Comparison of ENCODE assay signal across 10 cellular contexts in genomic region chr12:94768398-94769039, GRCh38.
DNase-seq lines count a peak whose midpoint lies in the region; ATAC-seq and TF ChIP-seq lines count a peak whose summit lies in the region.
"Had no signal": no experiment of that assay in that cellular context is flagged by ENCODE, and none has a peak within 500 bp of the region (broad histone marks: within the 10 kb centered on the region; RNA-seq: fewer than 3 reads in every experiment).

No MANE protein-coding gene starts in this region.

- TF ChIP-seq CTCF in omental fat pad (IDR thresholded peaks at IDR 0.05) (no peak), H9 (conservative IDR thresholded peaks at IDR 0.05) (no peak)

- H2BK12ac ChIP-seq in mesenchymal stem cell (ENCODE audit: low read length in 2 of 2) (no peak overlapping the region), H9 (ENCODE audit: insufficient read length, low read depth, low read length) (no peak overlapping the region)

- H3K9me3 ChIP-seq in effector memory CD4-positive, alpha-beta T cell (ENCODE audit: control insufficient read depth, low read length) = no peaks in the 10 kb centered on the region
- H3K9me3 ChIP-seq in mesenchymal stem cell (ENCODE audit: control insufficient read depth, low read length) = no peaks in the 10 kb centered on the region
- H3K9me3 ChIP-seq in H9 (ENCODE audit: control insufficient read depth, low read depth, low read length) = no peaks in the 10 kb centered on the region
- H3K9me3 ChIP-seq: SJSA1 had no signal

- H4K8ac ChIP-seq in mesenchymal stem cell (ENCODE audit: low read length) (no peak overlapping the region), H9 (replicated peaks; ENCODE audit: insufficient read length, low read depth, low read length) (no peak overlapping the region)

- no peak overlapping the region for H3T11ph ChIP-seq in H9 (ENCODE audit: low read length)

- no peak overlapping the region for H3K23ac ChIP-seq in mesenchymal stem cell (ENCODE audit: low read length in 2 of 2)
- no peak overlapping the region for H3K23ac ChIP-seq in H9 (ENCODE audit: insufficient read length, low read depth, low read length)

- H4K91ac ChIP-seq in mesenchymal stem cell (ENCODE audit: low read length) (no peak overlapping the region), H9 (ENCODE audit: insufficient read length, low read depth, low read length) (no peak overlapping the region)

- ATAC-seq in GM19025 (IDR thresholded peaks at IDR 0.05; ENCODE audit: low read depth, unreplicated experiment) (peak; percentile 31), HG02642 (IDR thresholded peaks at IDR 0.05; ENCODE audit: poor library complexity, unreplicated experiment) (peak; percentile 47), omental fat pad (ENCODE audit: low FRiP score) (peak; percentile 27)

- no peak overlapping the region for H3K14ac ChIP-seq in mesenchymal stem cell (ENCODE audit: low read length in 2 of 2)
- no peak overlapping the region for H3K14ac ChIP-seq in H9 (ENCODE audit: insufficient read depth, low read length)

- 79% methylated on average over 7 of the region's 7 CpGs for WGBS in mesenchymal stem cell
- no CpG with 5 or more reads among the region's 7 CpGs for WGBS in H9 (ENCODE audit: extremely low coverage, insufficient read length, low lambda C conversion rate)

- H3K4me1 Mint-ChIP-seq in IgD-negative memory B cell = peaks cover 39 to 41% (median 41%) of the 10 kb centered on the region in 3 donors
- H3K4me1 Mint-ChIP-seq in H9 = peaks cover 11 to 13% of the 10 kb centered on the region in 2 experiments

- H3K9me3 Mint-ChIP-seq in IgD-negative memory B cell (no peaks in the 10 kb centered on the region), H9 (no peaks in the 10 kb centered on the region)

- H3K4me3 Mint-ChIP-seq in IgD-negative memory B cell (peak overlapping the region; percentile 76 to 94 (median 89)), H9 (no peak overlapping the region)

- no peak overlapping the region for H2BK120ac ChIP-seq in mesenchymal stem cell (ENCODE audit: low read depth, low read length)
- H2BK120ac ChIP-seq in H9 (ENCODE audit: low read depth, low read length, poor library complexity, severe bottlenecking) = no peak overlapping the region

- H3K4me2 ChIP-seq in mesenchymal stem cell (ENCODE audit: low read length, poor library complexity, severe bottlenecking) = no peak overlapping the region
- no peak overlapping the region for H3K4me2 ChIP-seq in H9 (ENCODE audit: insufficient read depth, insufficient read length, low read length)

- H3K4ac ChIP-seq in mesenchymal stem cell (ENCODE audit: low read depth in 1 of 2, low read length in 2 of 2) (no peak overlapping the region), H9 (ENCODE audit: low read depth, low read length) (no peak overlapping the region)

- H2AK5ac ChIP-seq in mesenchymal stem cell (ENCODE audit: low read length, severe bottlenecking) (no peak overlapping the region), H9 (ENCODE audit: insufficient read length, low read length) (no peak overlapping the region)

- DNase-seq in omental fat pad (ENCODE audit: low spot score) (no peak), mesenchymal stem cell (no peak), H9 (no peak)
- DNase-seq in activated naive CD4-positive, alpha-beta T cell treated with Interleukin-2 at 50 U/mL for 16 hours = no peak
- DNase-seq in effector memory CD4-positive, alpha-beta T cell = no peak

- H2AFZ ChIP-seq in mesenchymal stem cell (ENCODE audit: low read depth, low read length) = no peak overlapping the region
- no peak overlapping the region for H2AFZ ChIP-seq in H9 (ENCODE audit: low read length)

- H3K4me3 ChIP-seq in effector memory CD4-positive, alpha-beta T cell (ENCODE audit: insufficient read depth, low read depth, low read length, poor library complexity, severe bottlenecking) = no peak overlapping the region
- no peak overlapping the region for H3K4me3 ChIP-seq in mesenchymal stem cell (ENCODE audit: insufficient read depth in 1 of 2, low read depth in 1 of 2, low read length in 2 of 2)
- H3K4me3 ChIP-seq: lung, SJSA1 had no signal

- H3K79me2 ChIP-seq in H9 (ENCODE audit: insufficient read depth, low read length) = no peaks in the 10 kb centered on the region

- no peak overlapping the region for H3K56ac ChIP-seq in H9 (ENCODE audit: insufficient read length, low read depth, low read length)

- no peaks in the 10 kb centered on the region for H4K20me1 ChIP-seq in H9 (ENCODE audit: control insufficient read depth, insufficient read depth, insufficient read length)

- H3K36me3 ChIP-seq in effector memory CD4-positive, alpha-beta T cell (ENCODE audit: control insufficient read depth, insufficient read depth, low read length) = no peaks in the 10 kb centered on the region
- H3K36me3 ChIP-seq in mesenchymal stem cell (ENCODE audit: control insufficient read depth in 1 of 2, insufficient read depth in 2 of 2, low read depth in 1 of 2, low read length in 2 of 2) = no peaks in the 10 kb centered on the region
- H3K36me3 ChIP-seq: SJSA1 had no signal

- H3K36me3 Mint-ChIP-seq in IgD-negative memory B cell = peaks cover 2% of the 10 kb centered on the region
- no peaks in the 10 kb centered on the region for H3K36me3 Mint-ChIP-seq in H9 (ENCODE audit: insufficient read depth in 1 of 3, low read depth in 3 of 3)

- no peak overlapping the region for H2BK20ac ChIP-seq in H9 (ENCODE audit: low read depth, low read length, poor library complexity, severe bottlenecking)

- H3K27ac Mint-ChIP-seq in IgD-negative memory B cell = peak overlapping the region; percentile 40 to 88 (median 47)
- peak overlapping the region in 1 of 3 experiments; percentile 10; a peak in 3 of 7 replicates for H3K27ac Mint-ChIP-seq in H9

- H2BK15ac ChIP-seq in mesenchymal stem cell (ENCODE audit: low read depth, poor library complexity, severe bottlenecking) (no peak overlapping the region), H9 (ENCODE audit: low read depth, low read length) (no peak overlapping the region)

- no peaks in the 10 kb centered on the region for H3K79me1 ChIP-seq in mesenchymal stem cell (replicated peaks; ENCODE audit: low read length, poor library complexity, severe bottlenecking)
- H3K79me1 ChIP-seq in H9 (ENCODE audit: insufficient read depth, low read depth, low read length, poor library complexity, severe bottlenecking) = no peaks in the 10 kb centered on the region

- H2BK5ac ChIP-seq in mesenchymal stem cell (ENCODE audit: low read depth, low read length, poor library complexity, severe bottlenecking) (no peak overlapping the region), H9 (ENCODE audit: insufficient read length, low read length) (no peak overlapping the region)

- no peaks in the 10 kb centered on the region for H3K4me1 ChIP-seq in effector memory CD4-positive, alpha-beta T cell (ENCODE audit: control insufficient read depth, insufficient read depth, low read length, poor library complexity, severe bottlenecking)
- peaks cover 4% of the 10 kb centered on the region for H3K4me1 ChIP-seq in mesenchymal stem cell (ENCODE audit: control insufficient read depth, insufficient read depth, low read depth, low read length)
- peaks cover 5% of the 10 kb centered on the region; the same call in 1 of the 2 replicates for H3K4me1 ChIP-seq in H9 (ENCODE audit: insufficient read depth, low read length)

- H3K9ac ChIP-seq in mesenchymal stem cell (ENCODE audit: low read length) = no peak overlapping the region
- no peak overlapping the region for H3K9ac ChIP-seq in H9 (ENCODE audit: extremely low read depth, insufficient read length, low read length)

- H3K18ac ChIP-seq in mesenchymal stem cell (ENCODE audit: low read depth in 1 of 2, low read length in 2 of 2) (no peak overlapping the region), H9 (ENCODE audit: insufficient read length, low read depth, low read length) (no peak overlapping the region)

- no peak overlapping the region for H3K27ac ChIP-seq in effector memory CD4-positive, alpha-beta T cell (ENCODE audit: insufficient read depth, low read length, poor library complexity, severe bottlenecking)
- H3K27ac ChIP-seq in mesenchymal stem cell (ENCODE audit: low read length, poor library complexity, severe bottlenecking) (no peak overlapping the region), H9 (ENCODE audit: insufficient read length, low read depth, low read length) (no peak overlapping the region)
- H3K27ac ChIP-seq: SJSA1 had no signal

- H4K5ac ChIP-seq in H9 (ENCODE audit: insufficient read length, low read depth, low read length) = no peak overlapping the region

- H3K27me3 Mint-ChIP-seq in IgD-negative memory B cell (no peaks in the 10 kb centered on the region), H9 (ENCODE audit: low read depth) (peaks cover 2% of the 10 kb centered on the region)

- no peaks in the 10 kb centered on the region for H3K23me2 ChIP-seq in H9 (ENCODE audit: insufficient read length, low read depth, low read length, poor library complexity, severe bottlenecking)

- H3K27me3 ChIP-seq in effector memory CD4-positive, alpha-beta T cell (replicated peaks; ENCODE audit: control insufficient read depth, insufficient read depth, low read length, poor library complexity, severe bottlenecking) = no peaks in the 10 kb centered on the region
- H3K27me3 ChIP-seq in mesenchymal stem cell (ENCODE audit: control insufficient read depth in 1 of 2, insufficient read depth in 1 of 2, low read length in 2 of 2) = peaks cover 6 to 16% of the 10 kb centered on the region in 2 experiments
- no peaks in the 10 kb centered on the region for H3K27me3 ChIP-seq in H9 (ENCODE audit: insufficient read depth, low read length)
- H3K27me3 ChIP-seq: SJSA1 had no signal

Comparison
In these comparisons a context has a peak if more than half of its experiments do, and no peak if none do; other contexts are left out.
1. H3K4me3 Mint-ChIP-seq: peak in IgD-negative memory B cell (4 of 4); none in H9 (0 of 2).
2. Peak in every context shown above with its lines, with median percentiles within 50 percentile points of each other: ATAC-seq.